In genomic region chr4:180937083-180937482, GRCh38 we compare ENCODE assay signal across 27 cellular contexts.
"Had no signal": no experiment of that assay in that cellular context is flagged by ENCODE, and none has a peak within 500 bp of the region (broad histone marks: within the 10 kb centered on the region; RNA-seq: fewer than 3 reads in every experiment).

No MANE protein-coding gene starts in this region.

- DNase-seq: naive thymus-derived CD8-positive, alpha-beta T cell; nephron progenitor cell; nucleus accumbens; pancreas; right cardiac atrium; right lobe of liver; sigmoid colon; small intestine; stimulated activated CD4-positive, alpha-beta T cell treated with anti-CD3 and anti-CD28 coated beads, Interleukin-15, amount 100 ng/mL, for 24 hours; stimulated activated CD4-positive, alpha-beta T cell treated with anti-CD3 and anti-CD28 coated beads, Interleukin-2, amount 100 ng/mL, for 24 hours; stimulated activated CD4-positive, alpha-beta T cell treated with anti-CD3 and anti-CD28 coated beads, Interleukin-2, amount 100 ng/mL, for 48 hours; stimulated activated CD4-positive, alpha-beta T cell treated with anti-CD3 and anti-CD28 coated beads, Interleukin-4, amount 100 ng/mL, for 24 hours; stimulated activated naive B cell treated with anti-CD40 and anti-IgM and Interleukin-4, amounts not matched to agents 10 μg/mL and 1 μg/mL and 100 μg/mL, for 72 hours; stimulated activated naive CD4-positive, alpha-beta T cell treated with Interleukin-2 at 50 U/mL for 16 hours; stomach; thyroid gland; transverse colon; upper lobe of right lung; uterus had no signal

- H3K27ac ChIP-seq: neutrophil, pancreas, prostate gland, right lobe of liver, sigmoid colon, stomach, thoracic aorta, thyroid gland, transverse colon, upper lobe of right lung, uterus had no signal

- H3K27me3 ChIP-seq: neutrophil, pancreas, right lobe of liver, sigmoid colon, stomach, thyroid gland, transverse colon, upper lobe of right lung, uterus had no signal

- H3K36me3 ChIP-seq: neutrophil, pancreas, prostate gland, right lobe of liver, sigmoid colon, stomach, thoracic aorta, thyroid gland, transverse colon, upper lobe of right lung, uterus had no signal

- H3K36me3 Mint-ChIP-seq: naive thymus-derived CD8-positive, alpha-beta T cell; stimulated activated effector memory CD8-positive, alpha-beta T cell treated with anti-CD3 and anti-CD28 coated beads, Interleukin-12 subunit alpha, Interleukin-12 subunit beta, amount 100 ng/mL, for 72 hours; stimulated activated naive B cell treated with anti-CD40 and anti-IgM and Interleukin-4, amounts not matched to agents 10 μg/mL and 1 μg/mL and 100 μg/mL, for 72 hours; type B pancreatic cell had no signal

- H3K27ac Mint-ChIP-seq: naive thymus-derived CD8-positive, alpha-beta T cell; natural killer cell treated with Interleukin-12 subunit alpha and Interleukin-12 subunit beta and Interleukin-15 and Interleukin-18, amount 100 ng/mL, for 72 hours; nephron progenitor cell; stimulated activated effector memory CD8-positive, alpha-beta T cell treated with anti-CD3 and anti-CD28 coated beads, Interleukin-12 subunit alpha, Interleukin-12 subunit beta, amount 100 ng/mL, for 72 hours; stimulated activated naive B cell treated with anti-CD40 and anti-IgM and Interleukin-4, amounts not matched to agents 10 μg/mL and 1 μg/mL and 100 μg/mL, for 72 hours; stimulated activated naive CD8-positive, alpha-beta T cell treated with anti-CD3 and anti-CD28 coated beads, Interleukin-15, Interleukin-2, amounts not matched to agents 100 ng/mL and 50 ng/mL, for 24 hours; type B pancreatic cell had no signal

- H3K4me1 Mint-ChIP-seq: naive thymus-derived CD8-positive, alpha-beta T cell; neural crest cell; stimulated activated effector memory CD8-positive, alpha-beta T cell treated with anti-CD3 and anti-CD28 coated beads, Interleukin-12 subunit alpha, Interleukin-12 subunit beta, amount 100 ng/mL, for 72 hours; stimulated activated naive B cell treated with anti-CD40 and anti-IgM and Interleukin-4, amounts not matched to agents 10 μg/mL and 1 μg/mL and 100 μg/mL, for 72 hours had no signal

- ATAC-seq: naive thymus-derived CD8-positive, alpha-beta T cell; natural killer cell treated with Interleukin-12 subunit alpha and Interleukin-12 subunit beta and Interleukin-15 and Interleukin-18, amount 100 ng/mL, for 72 hours; pancreas; right cardiac atrium; right lobe of liver; stimulated activated effector memory CD8-positive, alpha-beta T cell treated with anti-CD3 and anti-CD28 coated beads, Interleukin-12 subunit alpha, Interleukin-12 subunit beta, amount 100 ng/mL, for 72 hours; stimulated activated naive B cell treated with anti-CD40 and anti-IgM and Interleukin-4, amounts not matched to agents 10 μg/mL and 1 μg/mL and 100 μg/mL, for 72 hours; upper lobe of right lung had no signal

- H3K9me3 ChIP-seq: neutrophil, pancreas, prostate gland, right lobe of liver, sigmoid colon, stomach, thoracic aorta, thyroid gland, transverse colon, upper lobe of right lung, uterus had no signal

- H3K4me3 Mint-ChIP-seq: naive thymus-derived CD8-positive, alpha-beta T cell; natural killer cell treated with Interleukin-12 subunit alpha and Interleukin-12 subunit beta and Interleukin-15 and Interleukin-18, amount 100 ng/mL, for 72 hours; nephron progenitor cell; neural crest cell; stimulated activated effector memory CD8-positive, alpha-beta T cell treated with anti-CD3 and anti-CD28 coated beads, Interleukin-12 subunit alpha, Interleukin-12 subunit beta, amount 100 ng/mL, for 72 hours; stimulated activated naive B cell treated with anti-CD40 and anti-IgM and Interleukin-4, amounts not matched to agents 10 μg/mL and 1 μg/mL and 100 μg/mL, for 72 hours; stimulated activated naive CD8-positive, alpha-beta T cell treated with anti-CD3 and anti-CD28 coated beads, Interleukin-15, Interleukin-2, amounts not matched to agents 100 ng/mL and 50 ng/mL, for 24 hours; type B pancreatic cell had no signal

- H3K9me3 Mint-ChIP-seq: nephron progenitor cell; neural crest cell; stimulated activated naive B cell treated with anti-CD40 and anti-IgM and Interleukin-4, amounts not matched to agents 10 μg/mL and 1 μg/mL and 100 μg/mL, for 72 hours; stimulated activated naive CD8-positive, alpha-beta T cell treated with anti-CD3 and anti-CD28 coated beads, Interleukin-15, Interleukin-2, amounts not matched to agents 100 ng/mL and 50 ng/mL, for 24 hours; type B pancreatic cell had no signal

- H3K4me1 ChIP-seq: pancreas, prostate gland, right lobe of liver, sigmoid colon, stomach, thyroid gland, transverse colon, upper lobe of right lung, uterus had no signal

- H3K4me3 ChIP-seq: pancreas, prostate gland, right lobe of liver, sigmoid colon, stomach, thoracic aorta, thyroid gland, transverse colon, upper lobe of right lung, uterus had no signal

- H3K27me3 Mint-ChIP-seq: natural killer cell treated with Interleukin-12 subunit alpha and Interleukin-12 subunit beta and Interleukin-15 and Interleukin-18, amount 100 ng/mL, for 72 hours; stimulated activated naive B cell treated with anti-CD40 and anti-IgM and Interleukin-4, amounts not matched to agents 10 μg/mL and 1 μg/mL and 100 μg/mL, for 72 hours; stimulated activated naive CD8-positive, alpha-beta T cell treated with anti-CD3 and anti-CD28 coated beads, Interleukin-15, Interleukin-2, amounts not matched to agents 100 ng/mL and 50 ng/mL, for 24 hours; type B pancreatic cell had no signal
